ENCODE assay signal across 8 cellular contexts in the genomic region with DNA sequence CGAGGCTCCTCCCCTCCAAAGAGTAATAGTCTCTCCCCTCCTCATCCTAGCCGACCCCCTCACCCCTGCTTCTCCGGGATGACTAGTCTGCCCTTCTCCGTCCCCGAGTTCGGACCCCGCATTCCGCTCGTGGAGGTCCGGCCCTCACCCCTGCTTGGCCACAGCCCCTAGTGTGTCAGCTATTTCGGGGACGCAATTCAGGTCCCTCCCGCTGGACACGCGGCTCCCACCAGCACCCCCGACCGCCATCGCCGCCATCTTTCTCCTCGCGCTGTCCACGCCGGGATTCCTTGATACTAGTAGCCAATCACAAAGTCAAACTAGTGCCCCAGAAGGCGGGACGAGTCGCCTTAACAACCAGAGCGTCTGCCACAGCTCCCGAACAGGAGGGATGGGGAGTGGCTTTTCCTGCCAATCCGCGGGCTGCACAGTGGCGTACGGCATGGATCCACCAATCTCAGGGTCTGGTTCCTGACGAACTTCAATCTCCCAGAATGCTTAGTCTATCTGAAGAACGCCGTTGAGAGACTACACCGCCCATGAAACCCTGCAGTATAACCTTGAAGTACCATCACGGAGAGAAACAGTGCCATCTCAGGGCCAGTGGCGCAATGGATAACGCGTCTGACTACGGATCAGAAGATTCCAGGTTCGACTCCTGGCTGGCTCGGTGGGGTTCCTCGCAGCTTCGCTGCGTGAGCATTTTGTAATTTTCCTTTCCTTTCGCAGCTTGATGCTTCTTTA. TPM values are rescaled to one million over a fixed set of nuclear protein-coding genes. Genes with fewer than 3 reads are reported as not detected.
DNase-seq lines count a peak whose midpoint lies in the region; ATAC-seq, FAIRE-seq and TF ChIP-seq lines count a peak whose summit lies in the region.

A gene (minus strand): TSS at position 273 of the 744 bp plus-strand sequence. CDS start 15 bp downstream, at position 258.

- no peaks in the 10 kb centered on the region for H3K27me3 ChIP-seq in ascending aorta
- H3K27me3 ChIP-seq in right atrium auricular region: no peaks in the 10 kb centered on the region
- no peaks in the 10 kb centered on the region for H3K27me3 ChIP-seq in psoas muscle (ENCODE audit: insufficient read depth in 3 of 3, low read length in 2 of 3)

- DNase-seq in NCI-H187 treated with DMSO at 0.1 percent for 48 hours (lab: John Stamatoyannopoulos, UW) (peak; percentile 99), ascending aorta (ENCODE audit: low spot score in 2 of 2) (peak; percentile 99 to 100), right atrium auricular region (ENCODE audit: low spot score) (peak; percentile 100), psoas muscle (peak; percentile 99 to 100), urothelium cell line (ENCODE audit: low spot score) (peak; percentile 98)

- H3K4me1 ChIP-seq in ascending aorta: peaks cover 0 to 14% of the 10 kb centered on the region in 2 donors
- H3K4me1 ChIP-seq in right atrium auricular region: peaks cover 0 to 20% of the 10 kb centered on the region in 2 donors
- peaks cover 16% of the 10 kb centered on the region for H3K4me1 ChIP-seq in psoas muscle

- H3K36me3 ChIP-seq in ascending aorta (peaks cover 21 to 22% of the 10 kb centered on the region in 2 donors), right atrium auricular region (peaks cover 24% of the 10 kb centered on the region), psoas muscle (ENCODE audit: insufficient read depth in 1 of 2, low read depth in 1 of 2) (peaks cover 0 to 37% of the 10 kb centered on the region in 2 donors)

- FAIRE-seq in urothelium cell line (lab: Jason Lieb, UNC): peak; percentile 9

- H3K27ac ChIP-seq in ascending aorta: peak within 1 kb of the TSS; percentile 87 to 91
- H3K27ac ChIP-seq in right atrium auricular region: peak within 1 kb of the TSS; percentile 85 to 93
- H3K27ac ChIP-seq in psoas muscle: peak within 1 kb of the TSS; percentile 90

- peak; percentile 88 for ATAC-seq in GM18505 (IDR thresholded peaks at IDR 0.05; ENCODE audit: unreplicated experiment)
- peak; percentile 89 for ATAC-seq in HG02970 (IDR thresholded peaks at IDR 0.05; ENCODE audit: low FRiP score, unreplicated experiment)
- ATAC-seq in psoas muscle: peak; percentile 93 to 98 (median 96)

- TF ChIP-seq CTCF in ascending aorta (IDR thresholded peaks at IDR 0.05): no peak
- no peak for TF ChIP-seq CTCF in right atrium auricular region (IDR thresholded peaks at IDR 0.05)
- no peak for TF ChIP-seq CTCF in psoas muscle (IDR thresholded peaks at IDR 0.05)

- intact Hi-C loops in T-helper 2 cell treated with Interferon-gamma antibody and Interleukin-4, amounts not matched to agents 100 ng/mL and 5 ng/mL, for 36 hours (cut with micrococcal nuclease): loop anchor here (1.0 to 2.0 kb wide), 9 partner anchors 10 to 1185 kb away; a partner anchor contains a TSS
- intact Hi-C loops in ascending aorta (cut with DNase I): loop anchor here (1.0 to 10.0 kb wide), 4 partner anchors 10 to 538 kb away; a partner anchor contains a TSS
- intact Hi-C loops in psoas muscle (cut with DNase I): no loop called here

- H3K9me3 ChIP-seq in ascending aorta (no peaks in the 10 kb centered on the region), right atrium auricular region (no peaks in the 10 kb centered on the region), psoas muscle (no peaks in the 10 kb centered on the region)

- H3K4me3 ChIP-seq in ascending aorta (peak within 1 kb of the TSS; percentile 85 to 87), right atrium auricular region (peak within 1 kb of the TSS; percentile 71 to 99), psoas muscle (peak within 1 kb of the TSS; percentile 90)

- 0% methylated on average over 47 of the region's 47 CpGs for WGBS in psoas muscle, 3 donors

- peak; percentile 87 for TF ChIP-seq POLR2A in GM18505 (IDR thresholded peaks at IDR 0.05; ENCODE audit: borderline replicate concordance, extremely low read depth, insufficient read depth, insufficient read length)

RNA-seq across cellular contexts. Expression of the gene that starts here (rescaled TPM):
- total RNA-seq in T-helper 2 cell treated with Interferon-gamma antibody and Interleukin-4, amounts not matched to agents 100 ng/mL and 5 ng/mL, for 36 hours: 78.8 and 86.6 TPM in 2 replicates
- total RNA-seq in ascending aorta (118 TPM), right atrium auricular region (10 to 100 TPM; 23.3 to 55.1 TPM), psoas muscle (10 to 100 TPM; 67.5 to 80.4 (median 74.1) TPM)
- polyA plus RNA-seq in psoas muscle: 10 to 100 TPM; 45.3 to 99.5 (median 88.6) TPM

Comparison
In these comparisons a context has a peak if more than half of its experiments do, and no peak if none do; other contexts are left out.
1. Peak in every context shown above with its lines: DNase-seq, ATAC-seq, H3K4me3 ChIP-seq and H3K27ac ChIP-seq.
2. intact Hi-C loops: an anchor here in T-helper 2 cell treated with Interferon-gamma antibody and Interleukin-4, amounts not matched to agents 100 ng/mL and 5 ng/mL, for 36 hours (1.0 to 2.0 kb wide) and ascending aorta (1.0 to 10.0 kb wide); none called in psoas muscle.